ENCODE assay signal across 26 cellular contexts in genomic region chr20:59848182-59848581, GRCh38.
"Had no signal": no experiment of that assay in that cellular context is flagged by ENCODE, and none has a peak within 500 bp of the region (broad histone marks: within the 10 kb centered on the region; RNA-seq: fewer than 3 reads in every experiment).

No MANE protein-coding gene starts in this region.

- H3K36me3 ChIP-seq: gastrocnemius medialis, left lung, lower lobe of right lung, right lobe of liver, suprapubic skin, transverse colon, upper lobe of right lung had no signal

- H3K4me1 Mint-ChIP-seq: naive B cell; stimulated activated naive CD8-positive, alpha-beta T cell treated with anti-CD3 and anti-CD28 coated beads, Interleukin-15, amount 100 ng/mL, for 72 hours had no signal

- H3K9me3 Mint-ChIP-seq: naive B cell; natural killer cell treated with Interleukin-12 subunit alpha and Interleukin-12 subunit beta and Interleukin-15 and Interleukin-18, amount 100 ng/mL, for 72 hours; neural crest cell; stimulated activated naive CD8-positive, alpha-beta T cell treated with anti-CD3 and anti-CD28 coated beads, Interleukin-15, amount 100 ng/mL, for 72 hours had no signal

- H3K4me3 Mint-ChIP-seq: naive B cell; natural killer cell treated with Interleukin-12 subunit alpha and Interleukin-12 subunit beta and Interleukin-15 and Interleukin-18, amount 100 ng/mL, for 72 hours; neural crest cell; stimulated activated naive CD8-positive, alpha-beta T cell treated with anti-CD3 and anti-CD28 coated beads, Interleukin-15, amount 100 ng/mL, for 72 hours had no signal

- DNase-seq: dorsolateral prefrontal cortex; effector CD4-positive, alpha-beta T cell; foreskin fibroblast; gastrocnemius medialis; head of caudate nucleus; kidney; left lung; lower lobe of right lung; naive B cell; right lobe of liver; stimulated activated CD4-positive, alpha-beta T cell treated with anti-CD3 and anti-CD28 coated beads, Interleukin-12 subunit alpha, Interleukin-12 subunit beta, amount 100 ng/mL, for 4 hours; stimulated activated CD4-positive, alpha-beta T cell treated with anti-CD3 and anti-CD28 coated beads, Interleukin-1b, Interleukin-23, amount 100 ng/mL, for 48 hours; stimulated activated CD4-positive, alpha-beta T cell treated with anti-CD3 and anti-CD28 coated beads, Interleukin-4, amount 100 ng/mL, for 1 hour; stimulated activated CD8-positive, alpha-beta memory T cell treated with anti-CD3 and anti-CD28 coated beads, Interleukin-4, amount 100 ng/mL, for 48 hours; stimulated activated naive CD4-positive, alpha-beta T cell; stimulated activated naive CD8-positive, alpha-beta T cell treated with anti-CD3 and anti-CD28 coated beads, Interleukin-15, amount 100 ng/mL, for 72 hours; transverse colon; upper lobe of right lung had no signal

- H3K4me1 ChIP-seq: gastrocnemius medialis, left lung, lower lobe of right lung, parathyroid adenoma, right lobe of liver, suprapubic skin, transverse colon, upper lobe of right lung, vagina had no signal

- ATAC-seq: esophagus mucosa; gastrocnemius medialis; left lung; natural killer cell treated with Interleukin-12 subunit alpha and Interleukin-12 subunit beta and Interleukin-15 and Interleukin-18, amount 100 ng/mL, for 72 hours; right lobe of liver; stimulated activated naive CD8-positive, alpha-beta T cell treated with anti-CD3 and anti-CD28 coated beads, Interleukin-15, amount 100 ng/mL, for 72 hours; upper lobe of right lung had no signal

- H3K4me3 ChIP-seq: dorsolateral prefrontal cortex, gastrocnemius medialis, left lung, lower lobe of right lung, right lobe of liver, smooth muscle cell, suprapubic skin, transverse colon, upper lobe of right lung, vagina had no signal

- H3K9me3 ChIP-seq: gastrocnemius medialis, left lung, lower lobe of right lung, right lobe of liver, suprapubic skin, transverse colon, upper lobe of right lung, vagina had no signal

- H3K36me3 Mint-ChIP-seq: naive B cell; natural killer cell treated with Interleukin-12 subunit alpha and Interleukin-12 subunit beta and Interleukin-15 and Interleukin-18, amount 100 ng/mL, for 72 hours had no signal

- H3K27ac Mint-ChIP-seq: naive B cell; natural killer cell treated with Interleukin-12 subunit alpha and Interleukin-12 subunit beta and Interleukin-15 and Interleukin-18, amount 100 ng/mL, for 72 hours; progenitor cell of endocrine pancreas; stimulated activated naive CD8-positive, alpha-beta T cell treated with anti-CD3 and anti-CD28 coated beads, Interleukin-15, amount 100 ng/mL, for 72 hours had no signal
